ENCODE assay signal across 10 cellular contexts in the genomic region with DNA sequence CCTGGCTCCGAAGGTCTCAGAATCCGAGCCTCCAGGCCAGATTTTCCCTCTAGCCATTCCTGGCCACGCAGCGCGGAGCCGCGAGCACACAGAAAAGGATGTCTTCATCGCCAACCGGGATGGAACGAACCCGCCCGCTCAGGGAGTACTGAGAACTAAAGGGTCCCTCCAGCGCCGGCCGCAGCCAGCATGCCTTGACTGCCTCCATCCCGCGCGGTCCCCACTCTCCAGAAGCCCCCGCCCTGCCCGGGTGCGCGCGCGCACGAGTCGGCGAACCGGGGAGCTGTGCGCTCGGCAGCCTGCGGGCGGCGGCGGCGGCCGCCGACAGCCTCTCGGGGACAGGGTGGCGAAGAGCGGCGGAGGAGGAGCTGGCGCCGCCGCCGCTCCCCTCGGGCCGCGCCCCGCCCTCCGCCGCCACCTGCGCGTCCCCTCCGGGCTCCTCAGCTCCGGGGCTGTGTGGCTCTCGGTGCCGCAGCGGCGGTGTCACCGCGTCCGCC. TPM values are rescaled to one million over a fixed set of nuclear protein-coding genes. Genes with fewer than 3 reads are reported as not detected.
DNase-seq lines count a peak whose midpoint lies in the region; ATAC-seq, FAIRE-seq and TF ChIP-seq lines count a peak whose summit lies in the region.
"Had no signal": no experiment of that assay in that cellular context is flagged by ENCODE, and none has a peak within 500 bp of the region (broad histone marks: within the 10 kb centered on the region; RNA-seq: fewer than 3 reads in every experiment).

No MANE protein-coding gene starts in this region.

- H3K27ac ChIP-seq in lung (ENCODE audit: low read depth in 1 of 2, low read length in 1 of 2) (peak overlapping the region in 1 of 2 donors; percentile 91), testis (peak overlapping the region; percentile 76 to 82)

- TF ChIP-seq POLR2A in testis (IDR thresholded peaks at IDR 0.05): no peak

- intact Hi-C loops in testis (cut with DNase I; ENCODE audit: low total_unique reads): no loop called here

- H3K4me1 ChIP-seq in lung (ENCODE audit: control insufficient read depth in 2 of 2, insufficient read depth in 2 of 2, low read length in 2 of 2) (peaks cover 0 to 6% of the 10 kb centered on the region in 2 donors), testis (no peaks in the 10 kb centered on the region)

- WGBS in lung, 2 donors: 1 to 2% methylated on average over 38 to 62 of the region's 62 CpGs
- WGBS in testis, 2 donors: 0% methylated on average over 2 to 33 of the region's 62 CpGs

- H3K27me3 ChIP-seq in bronchial epithelial cell (ENCODE audit: control insufficient read depth, insufficient read depth, low read length) (no peaks in the 10 kb centered on the region), lung (ENCODE audit: control insufficient read depth, insufficient read depth) (peaks cover 18% of the 10 kb centered on the region), testis (no peaks in the 10 kb centered on the region)

- ATAC-seq in lung (ENCODE audit: insufficient read depth, low FRiP score): no peak
- no peak for ATAC-seq in GM18868 (IDR thresholded peaks at IDR 0.05; ENCODE audit: unreplicated experiment)

- FAIRE-seq in bronchial epithelial cell (lab: Jason Lieb, UNC): no peak
- FAIRE-seq: H54 had no signal

- TF ChIP-seq CTCF in bronchial epithelial cell (IDR thresholded peaks at IDR 0.05; ENCODE audit: insufficient read depth, low read length, severe bottlenecking): no peak
- TF ChIP-seq CTCF in lung (IDR thresholded peaks at IDR 0.05; ENCODE audit: control extremely low read depth, extremely low read depth): no peak
- peak in 2 of 3 experiments; percentile 15 to 47 for TF ChIP-seq CTCF in testis (IDR thresholded peaks at IDR 0.05)

- H3K9me3 ChIP-seq in lung (ENCODE audit: control insufficient read depth in 2 of 2, insufficient read depth in 1 of 2, low read length in 1 of 2): peaks cover 0 to 2% of the 10 kb centered on the region in 2 donors
- H3K9me3 ChIP-seq in testis: no peaks in the 10 kb centered on the region

- H3K4me3 ChIP-seq in bronchial epithelial cell (ENCODE audit: low read depth, low read length) (peak overlapping the region; percentile 10), lung (peak overlapping the region; percentile 47), testis (peak overlapping the region; percentile 66 to 82)

- DNase-seq in NCI-H2107 treated with DMSO at 0.1 percent for 48 hours (lab: John Stamatoyannopoulos, UW; ENCODE audit: unreplicated experiment) (peak; percentile 14), NCI-H2107 (lab: John Stamatoyannopoulos, UW) (no peak), bronchial epithelial cell (ENCODE audit: low read depth) (no peak), lung (ENCODE audit: low spot score) (no peak), testis (peak; percentile 83), 8988T (no peak), COLO829 (ENCODE audit: low spot score) (no peak)
- DNase-seq: stimulated activated CD4-positive, alpha-beta T cell treated with anti-CD3 and anti-CD28 coated beads, Interleukin-1b, Interleukin-23, amount 100 ng/mL, for 48 hours had no signal

- H3K36me3 ChIP-seq in bronchial epithelial cell (ENCODE audit: control insufficient read depth, insufficient read depth, low read length) (no peaks in the 10 kb centered on the region), lung (ENCODE audit: control insufficient read depth in 2 of 2, insufficient read depth in 2 of 2, low read length in 2 of 2) (no peaks in the 10 kb centered on the region), testis (ENCODE audit: low read depth, missing control alignments) (no peaks in the 10 kb centered on the region)

RNA-seq across cellular contexts. Expression of a gene that starts 0.6 kb away (rescaled TPM):
- total RNA-seq in bronchial epithelial cell (not detected in 2 replicates), lung (10 to 100 TPM; 10.4 to 10.8 TPM), testis (10 to 100 TPM; 29.4 to 39.1 TPM)
- polyA plus RNA-seq in lung (1 to 10 TPM; 2.8 to 4.4 TPM), testis (ENCODE audit: insufficient read depth, low read depth, low replicate concordance) (10.9 TPM)

Comparison
In these comparisons a context has a peak if more than half of its experiments do, and no peak if none do; other contexts are left out.
1. DNase-seq: peak in NCI-H2107 treated with DMSO at 0.1 percent for 48 hours (single experiment) and testis (single experiment); none in NCI-H2107 (single experiment), bronchial epithelial cell (single experiment), lung (single experiment), 8988T (single experiment) and COLO829 (single experiment).
2. H3K4me3 ChIP-seq: peak in every context shown above with its lines; median percentile 74 in testis; 47 in lung; 10 in bronchial epithelial cell.
3. CTCF ChIP-seq: peak in testis (2 of 3); none in bronchial epithelial cell (single experiment) and lung (single experiment).
4. RNA of a gene that starts 0.6 kb away (total RNA-seq): 29.4 to 39.1 TPM in testis and 10.4 to 10.8 TPM in lung; not detected in bronchial epithelial cell; every median in the first group is over 10 times any median in the second.